In the genomic region with DNA sequence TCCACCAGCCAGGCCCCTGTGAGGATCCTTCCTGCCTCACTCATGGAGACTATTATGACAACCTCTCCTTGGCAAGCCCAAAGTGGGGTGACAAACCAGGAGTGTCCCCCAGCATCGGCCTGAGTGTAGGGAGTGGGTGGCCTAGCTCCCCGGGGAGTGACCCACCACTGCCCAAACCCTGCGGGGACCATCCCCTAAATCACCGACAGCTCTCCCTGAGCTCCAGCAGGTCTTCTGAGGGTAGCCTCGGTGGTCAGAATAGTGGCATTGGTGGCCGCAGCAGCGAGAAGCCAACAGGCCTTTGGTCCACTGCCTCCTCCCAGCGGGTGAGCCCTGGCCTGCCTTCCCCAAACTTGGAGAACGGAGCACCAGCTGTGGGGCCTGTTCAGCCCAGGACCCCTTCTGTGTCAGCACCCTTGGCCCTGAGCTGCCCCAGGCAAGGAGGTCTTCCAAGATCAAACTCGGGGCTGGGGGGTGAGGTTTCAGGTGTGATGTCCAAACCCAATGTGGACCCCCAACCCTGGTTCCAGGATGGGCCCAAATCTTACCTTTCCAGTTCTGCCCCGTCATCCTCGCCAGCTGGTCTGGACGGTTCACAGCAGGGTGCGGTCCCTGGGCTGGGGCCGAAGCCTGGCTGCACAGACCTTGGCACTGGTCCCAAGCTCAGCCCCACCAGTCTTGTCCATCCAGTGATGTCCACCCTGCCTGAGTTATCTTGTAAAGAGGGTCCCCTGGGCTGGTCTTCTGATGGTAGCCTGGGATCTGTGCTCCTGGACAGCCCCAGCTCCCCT, we compare ENCODE assay signal across 8 cellular contexts. TPM values are rescaled to one million over a fixed set of nuclear protein-coding genes. Genes with fewer than 3 reads are reported as not detected.
DNase-seq lines count a peak whose midpoint lies in the region; ATAC-seq and TF ChIP-seq lines count a peak whose summit lies in the region.

No MANE protein-coding gene starts in this region.

- H3K4me3 ChIP-seq in coronary artery = peak overlapping the region; percentile 86

- H3K4me1 Mint-ChIP-seq in natural killer cell treated with Interleukin-12 subunit alpha and Interleukin-12 subunit beta and Interleukin-15 and Interleukin-18, amount 100 ng/mL, for 72 hours (ENCODE audit: low read depth in 2 of 2) = peaks cover 51 to 57% of the 10 kb centered on the region in 2 donors

- peak overlapping the region; percentile 91 to 94 for H3K27ac ChIP-seq in coronary artery

- no peaks in the 10 kb centered on the region for H3K36me3 Mint-ChIP-seq in natural killer cell treated with Interleukin-12 subunit alpha and Interleukin-12 subunit beta and Interleukin-15 and Interleukin-18, amount 100 ng/mL, for 72 hours

- no peaks in the 10 kb centered on the region for H3K36me3 ChIP-seq in ES-I3 (ENCODE audit: insufficient read depth, low read length)

- no peak for TF ChIP-seq CTCF in coronary artery (IDR thresholded peaks at IDR 0.05)

- DNase-seq in coronary artery (ENCODE audit: low spot score) = no peak
- no peak for DNase-seq in natural killer cell treated with Interleukin-12 subunit alpha and Interleukin-12 subunit beta and Interleukin-15 and Interleukin-18, amount 100 ng/mL, for 72 hours (ENCODE audit: low spot score)
- DNase-seq in OCI-M1 (lab: John Stamatoyannopoulos, UW) = no peak
- DNase-seq in central memory CD4-positive, alpha-beta T cell = no peak
- DNase-seq in hypothalamus (lab: John Stamatoyannopoulos, UW) = no peak

- no peaks in the 10 kb centered on the region for H3K27me3 Mint-ChIP-seq in natural killer cell treated with Interleukin-12 subunit alpha and Interleukin-12 subunit beta and Interleukin-15 and Interleukin-18, amount 100 ng/mL, for 72 hours

- peak overlapping the region; percentile 34; the same call in 1 of the 2 replicates for H3K9ac ChIP-seq in ES-I3 (ENCODE audit: low read depth, low read length)

- H3K4me3 Mint-ChIP-seq in natural killer cell treated with Interleukin-12 subunit alpha and Interleukin-12 subunit beta and Interleukin-15 and Interleukin-18, amount 100 ng/mL, for 72 hours = peak overlapping the region; percentile 92

- H3K9me3 Mint-ChIP-seq in natural killer cell treated with Interleukin-12 subunit alpha and Interleukin-12 subunit beta and Interleukin-15 and Interleukin-18, amount 100 ng/mL, for 72 hours = no peaks in the 10 kb centered on the region

- ATAC-seq in HG03571 (IDR thresholded peaks at IDR 0.05; ENCODE audit: unreplicated experiment) (peak; percentile 17), HG03378 (IDR thresholded peaks at IDR 0.05; ENCODE audit: unreplicated experiment) (no peak)
- no peak for ATAC-seq in natural killer cell treated with Interleukin-12 subunit alpha and Interleukin-12 subunit beta and Interleukin-15 and Interleukin-18, amount 100 ng/mL, for 72 hours

- no peaks in the 10 kb centered on the region; the same call in 1 of the 2 replicates for H3K4me1 ChIP-seq in ES-I3 (ENCODE audit: insufficient read depth, low read length)

- peak overlapping the region; percentile 76 to 83 for H3K27ac Mint-ChIP-seq in natural killer cell treated with Interleukin-12 subunit alpha and Interleukin-12 subunit beta and Interleukin-15 and Interleukin-18, amount 100 ng/mL, for 72 hours

- peaks cover 5% of the 10 kb centered on the region; the same call in 1 of the 2 replicates for H3K9me3 ChIP-seq in ES-I3 (ENCODE audit: control insufficient read depth, insufficient read depth, low read length)

RNA-seq across cellular contexts. Expression of a gene that starts 1.0 kb away (rescaled TPM):
- total RNA-seq in natural killer cell treated with Interleukin-12 subunit alpha and Interleukin-12 subunit beta and Interleukin-15 and Interleukin-18, amount 100 ng/mL, for 72 hours = 10 to 100 TPM; 34.4 to 71.4 TPM
